Comparison of ENCODE assay signal across 1 cellular context in genomic region chr1:56450004-56450666, GRCh38.
TF ChIP-seq lines count a peak whose summit lies in the region.

No MANE protein-coding gene starts in this region.

TF ChIP-seq in HepG2, 621 proteins besides CTCF, POLR2A, EP300 and RAD21 (continued from another document):
- TF ChIP-seq, protein P1, sequence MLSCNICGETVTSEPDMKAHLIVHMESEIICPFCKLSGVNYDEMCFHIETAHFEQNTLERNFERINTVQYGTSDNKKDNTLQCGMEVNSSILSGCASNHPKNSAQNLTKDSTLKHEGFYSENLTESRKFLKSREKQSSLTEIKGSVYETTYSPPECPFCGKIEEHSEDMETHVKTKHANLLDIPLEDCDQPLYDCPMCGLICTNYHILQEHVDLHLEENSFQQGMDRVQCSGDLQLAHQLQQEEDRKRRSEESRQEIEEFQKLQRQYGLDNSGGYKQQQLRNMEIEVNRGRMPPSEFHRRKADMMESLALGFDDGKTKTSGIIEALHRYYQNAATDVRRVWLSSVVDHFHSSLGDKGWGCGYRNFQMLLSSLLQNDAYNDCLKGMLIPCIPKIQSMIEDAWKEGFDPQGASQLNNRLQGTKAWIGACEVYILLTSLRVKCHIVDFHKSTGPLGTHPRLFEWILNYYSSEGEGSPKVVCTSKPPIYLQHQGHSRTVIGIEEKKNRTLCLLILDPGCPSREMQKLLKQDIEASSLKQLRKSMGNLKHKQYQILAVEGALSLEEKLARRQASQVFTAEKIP (CRISPR knock-in tag; IDR thresholded peaks at IDR 0.05; ENCODE audit: borderline replicate concordance), result no peak
- TF ChIP-seq REPIN1 (CRISPR knock-in tag; IDR thresholded peaks at IDR 0.05; ENCODE audit: borderline replicate concordance, low read depth) (peak; percentile 41; the same call in 1 of the 2 replicates), FOXO1 (CRISPR knock-in tag; IDR thresholded peaks at IDR 0.05) (no peak; the same call in 1 of the 2 replicates), SRY (CRISPR knock-in tag; IDR thresholded peaks at IDR 0.05) (no peak), PAX8 (CRISPR knock-in tag; IDR thresholded peaks at IDR 0.05; ENCODE audit: borderline replicate concordance) (no peak), ZKSCAN5 (CRISPR knock-in tag; IDR thresholded peaks at IDR 0.05) (no peak), IRF9 (CRISPR knock-in tag; IDR thresholded peaks at IDR 0.05; ENCODE audit: borderline replicate concordance) (no peak), ZSCAN25 (CRISPR knock-in tag; IDR thresholded peaks at IDR 0.05) (no peak), THYN1 (CRISPR knock-in tag; IDR thresholded peaks at IDR 0.05; ENCODE audit: borderline replicate concordance, low read depth) (no peak), ZNF720 (CRISPR knock-in tag; IDR thresholded peaks at IDR 0.05) (no peak), TOPORS (CRISPR knock-in tag; IDR thresholded peaks at IDR 0.05) (no peak), ZNF775 (CRISPR knock-in tag; IDR thresholded peaks at IDR 0.05; ENCODE audit: borderline replicate concordance) (no peak), ZFX (CRISPR knock-in tag; IDR thresholded peaks at IDR 0.05; ENCODE audit: low read depth) (peak; percentile 22; the same call in 1 of the 2 replicates), ZNF142 (CRISPR knock-in tag; IDR thresholded peaks at IDR 0.05) (0 out of 2 replicates have a peak, but pooled peaks have one; percentile 46), GATAD2A (CRISPR knock-in tag; IDR thresholded peaks at IDR 0.05) (peak; percentile 23), NR2F1 (CRISPR knock-in tag; IDR thresholded peaks at IDR 0.05) (no peak), STAT6 (CRISPR knock-in tag; IDR thresholded peaks at IDR 0.05; ENCODE audit: borderline replicate concordance) (no peak), PLRG1 (conservative IDR thresholded peaks at IDR 0.05) (no peak), NAIF1 (CRISPR knock-in tag; IDR thresholded peaks at IDR 0.05; ENCODE audit: borderline replicate concordance) (no peak), RARG (CRISPR knock-in tag; IDR thresholded peaks at IDR 0.05; ENCODE audit: low read depth) (no peak), ZNF256 (CRISPR knock-in tag; conservative IDR thresholded peaks at IDR 0.05) (no peak), SRF (IDR thresholded peaks at IDR 0.05; ENCODE audit: low read depth, low read length) (no peak), SP5 (CRISPR knock-in tag; IDR thresholded peaks at IDR 0.05; ENCODE audit: borderline replicate concordance, low read depth) (no peak), MED13 (CRISPR knock-in tag; IDR thresholded peaks at IDR 0.05) (no peak), HNRNPK (IDR thresholded peaks at IDR 0.05; ENCODE audit: low read depth, low read length, poor library complexity, severe bottlenecking) (no peak), ZNF234 (CRISPR knock-in tag; conservative IDR thresholded peaks at IDR 0.05) (no peak), NFE2 (CRISPR knock-in tag; IDR thresholded peaks at IDR 0.05) (no peak), MIXL1 (CRISPR knock-in tag; IDR thresholded peaks at IDR 0.05) (no peak), PPARG (CRISPR knock-in tag; conservative IDR thresholded peaks at IDR 0.05) (no peak), SKI (IDR thresholded peaks at IDR 0.05; ENCODE audit: partially characterized antibody) (peak; percentile 7), ZNF317 (CRISPR knock-in tag; IDR thresholded peaks at IDR 0.05) (no peak), ZNF563 (CRISPR knock-in tag; IDR thresholded peaks at IDR 0.05) (no peak), HOXD1 (CRISPR knock-in tag; IDR thresholded peaks at IDR 0.05) (no peak), TBP (CRISPR knock-in tag; IDR thresholded peaks at IDR 0.05) (no peak), TEAD3 (CRISPR knock-in tag; optimal IDR thresholded peaks at IDR 0.05; ENCODE audit: borderline replicate concordance) (peak; percentile 82)
- TF ChIP-seq, protein P2, sequence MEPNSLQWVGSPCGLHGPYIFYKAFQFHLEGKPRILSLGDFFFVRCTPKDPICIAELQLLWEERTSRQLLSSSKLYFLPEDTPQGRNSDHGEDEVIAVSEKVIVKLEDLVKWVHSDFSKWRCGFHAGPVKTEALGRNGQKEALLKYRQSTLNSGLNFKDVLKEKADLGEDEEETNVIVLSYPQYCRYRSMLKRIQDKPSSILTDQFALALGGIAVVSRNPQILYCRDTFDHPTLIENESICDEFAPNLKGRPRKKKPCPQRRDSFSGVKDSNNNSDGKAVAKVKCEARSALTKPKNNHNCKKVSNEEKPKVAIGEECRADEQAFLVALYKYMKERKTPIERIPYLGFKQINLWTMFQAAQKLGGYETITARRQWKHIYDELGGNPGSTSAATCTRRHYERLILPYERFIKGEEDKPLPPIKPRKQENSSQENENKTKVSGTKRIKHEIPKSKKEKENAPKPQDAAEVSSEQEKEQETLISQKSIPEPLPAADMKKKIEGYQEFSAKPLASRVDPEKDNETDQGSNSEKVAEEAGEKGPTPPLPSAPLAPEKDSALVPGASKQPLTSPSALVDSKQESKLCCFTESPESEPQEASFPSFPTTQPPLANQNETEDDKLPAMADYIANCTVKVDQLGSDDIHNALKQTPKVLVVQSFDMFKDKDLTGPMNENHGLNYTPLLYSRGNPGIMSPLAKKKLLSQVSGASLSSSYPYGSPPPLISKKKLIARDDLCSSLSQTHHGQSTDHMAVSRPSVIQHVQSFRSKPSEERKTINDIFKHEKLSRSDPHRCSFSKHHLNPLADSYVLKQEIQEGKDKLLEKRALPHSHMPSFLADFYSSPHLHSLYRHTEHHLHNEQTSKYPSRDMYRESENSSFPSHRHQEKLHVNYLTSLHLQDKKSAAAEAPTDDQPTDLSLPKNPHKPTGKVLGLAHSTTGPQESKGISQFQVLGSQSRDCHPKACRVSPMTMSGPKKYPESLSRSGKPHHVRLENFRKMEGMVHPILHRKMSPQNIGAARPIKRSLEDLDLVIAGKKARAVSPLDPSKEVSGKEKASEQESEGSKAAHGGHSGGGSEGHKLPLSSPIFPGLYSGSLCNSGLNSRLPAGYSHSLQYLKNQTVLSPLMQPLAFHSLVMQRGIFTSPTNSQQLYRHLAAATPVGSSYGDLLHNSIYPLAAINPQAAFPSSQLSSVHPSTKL (CRISPR knock-in tag; IDR thresholded peaks at IDR 0.05), result peak; percentile 11; the same call in 1 of the 2 replicates
- TF ChIP-seq, protein P3, sequence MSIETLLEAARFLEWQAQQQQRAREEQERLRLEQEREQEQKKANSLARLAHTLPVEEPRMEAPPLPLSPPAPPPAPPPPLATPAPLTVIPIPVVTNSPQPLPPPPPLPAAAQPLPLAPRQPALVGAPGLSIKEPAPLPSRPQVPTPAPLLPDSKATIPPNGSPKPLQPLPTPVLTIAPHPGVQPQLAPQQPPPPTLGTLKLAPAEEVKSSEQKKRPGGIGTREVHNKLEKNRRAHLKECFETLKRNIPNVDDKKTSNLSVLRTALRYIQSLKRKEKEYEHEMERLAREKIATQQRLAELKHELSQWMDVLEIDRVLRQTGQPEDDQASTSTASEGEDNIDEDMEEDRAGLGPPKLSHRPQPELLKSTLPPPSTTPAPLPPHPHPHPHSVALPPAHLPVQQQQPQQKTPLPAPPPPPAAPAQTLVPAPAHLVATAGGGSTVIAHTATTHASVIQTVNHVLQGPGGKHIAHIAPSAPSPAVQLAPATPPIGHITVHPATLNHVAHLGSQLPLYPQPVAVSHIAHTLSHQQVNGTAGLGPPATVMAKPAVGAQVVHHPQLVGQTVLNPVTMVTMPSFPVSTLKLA (IDR thresholded peaks at IDR 0.05), result no peak
- TF ChIP-seq, protein P4, sequence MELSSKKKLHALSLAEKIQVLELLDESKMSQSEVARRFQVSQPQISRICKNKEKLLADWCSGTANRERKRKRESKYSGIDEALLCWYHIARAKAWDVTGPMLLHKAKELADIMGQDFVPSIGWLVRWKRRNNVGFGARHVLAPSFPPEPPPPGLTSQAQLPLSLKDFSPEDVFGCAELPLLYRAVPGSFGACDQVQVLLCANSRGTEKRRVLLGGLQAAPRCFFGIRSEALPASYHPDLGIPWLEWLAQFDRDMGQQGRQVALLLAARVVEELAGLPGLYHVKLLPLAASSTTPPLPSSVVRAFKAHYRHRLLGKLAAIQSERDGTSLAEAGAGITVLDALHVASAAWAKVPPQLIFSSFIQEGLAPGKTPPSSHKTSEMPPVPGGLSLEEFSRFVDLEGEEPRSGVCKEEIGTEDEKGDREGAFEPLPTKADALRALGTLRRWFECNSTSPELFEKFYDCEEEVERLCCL (CRISPR knock-in tag; IDR thresholded peaks at IDR 0.05; ENCODE audit: borderline replicate concordance), result no peak
